Comparison of ENCODE assay signal across 10 cellular contexts in genomic region chr19:49151339-49152217, GRCh38. TPM values are rescaled to one million over a fixed set of nuclear protein-coding genes. Genes with fewer than 3 reads are reported as not detected.
DNase-seq lines count a peak whose midpoint lies in the region; ATAC-seq and TF ChIP-seq lines count a peak whose summit lies in the region.
"Had no signal": no experiment of that assay in that cellular context is flagged by ENCODE, and none has a peak within 500 bp of the region (broad histone marks: within the 10 kb centered on the region; RNA-seq: fewer than 3 reads in every experiment).

No MANE protein-coding gene starts in this region.

- H3K36me3 ChIP-seq in body of pancreas (replicated peaks in 1 of 2; ENCODE audit: insufficient read depth in 1 of 2, low read depth in 2 of 2): no peaks in the 10 kb centered on the region

- no peak overlapping the region for H3K4me3 ChIP-seq in body of pancreas

- no peak overlapping the region for H3K27ac ChIP-seq in CD4-positive, alpha-beta T cell (ENCODE audit: low read depth, low read length)
- H3K27ac ChIP-seq in body of pancreas: peak overlapping the region; percentile 14 to 85 (median 82)
- H3K27ac ChIP-seq: HL-60 had no signal

- no peaks in the 10 kb centered on the region for H3K9me3 ChIP-seq in CD4-positive, alpha-beta T cell (ENCODE audit: control insufficient read depth, low read length)
- no peaks in the 10 kb centered on the region for H3K9me3 ChIP-seq in body of pancreas

- no peak for TF ChIP-seq CTCF in CD4-positive, alpha-beta T cell (IDR thresholded peaks at IDR 0.05)
- no peak for TF ChIP-seq CTCF in body of pancreas (IDR thresholded peaks at IDR 0.05)

- no peaks in the 10 kb centered on the region for H3K9me3 Mint-ChIP-seq in CD4-positive, alpha-beta T cell
- peaks cover 0 to 3% (median 0%) of the 10 kb centered on the region in 6 donors for H3K9me3 Mint-ChIP-seq in immature natural killer cell
- H3K9me3 Mint-ChIP-seq in stimulated activated memory B cell treated with anti-CD40 and anti-IgM and Interleukin-4, amounts not matched to agents 10 μg/mL and 1 μg/mL and 100 μg/mL, for 72 hours: peaks cover 18% of the 10 kb centered on the region

- peaks cover 33% of the 10 kb centered on the region for H3K4me1 ChIP-seq in body of pancreas

- intact Hi-C loops in CD4-positive, alpha-beta T cell (cut with DNase I, micrococcal nuclease): no loop called here
- intact Hi-C loops in body of pancreas (cut with DNase I): no loop called here

- WGBS in body of pancreas, 2 donors: 6 to 10% methylated on average over 25 to 42 of the region's 42 CpGs

- peak in 1 of 10 experiments; percentile 24 for DNase-seq in CD4-positive, alpha-beta T cell
- peak; percentile 100 for DNase-seq in HT-29 (ENCODE audit: low spot score)
- peak; percentile 96 for DNase-seq in OCI-M1 (lab: John Stamatoyannopoulos, UW)
- DNase-seq in body of pancreas: peak; percentile 94 to 97 (median 95)
- peak in 2 of 3 donors; percentile 29 to 35 for DNase-seq in immature natural killer cell

- H3K27ac Mint-ChIP-seq in CD4-positive, alpha-beta T cell: no peak overlapping the region
- peak overlapping the region in 1 of 6 donors; percentile 55 for H3K27ac Mint-ChIP-seq in immature natural killer cell
- H3K27ac Mint-ChIP-seq in stimulated activated memory B cell treated with anti-CD40 and anti-IgM and Interleukin-4, amounts not matched to agents 10 μg/mL and 1 μg/mL and 100 μg/mL, for 72 hours: no peak overlapping the region

- ATAC-seq in CD4-positive, alpha-beta T cell (ENCODE audit: poor library complexity): peak; percentile 31
- ATAC-seq in body of pancreas (peak; percentile 49), HG02870 (IDR thresholded peaks at IDR 0.05; ENCODE audit: unreplicated experiment) (no peak), HG03439 (IDR thresholded peaks at IDR 0.05; ENCODE audit: unreplicated experiment) (no peak)
- no peak for ATAC-seq in stimulated activated memory B cell treated with anti-CD40 and anti-IgM and Interleukin-4, amounts not matched to agents 10 μg/mL and 1 μg/mL and 100 μg/mL, for 72 hours

- peaks cover 94% of the 10 kb centered on the region for H3K27me3 Mint-ChIP-seq in CD4-positive, alpha-beta T cell
- peaks cover 5 to 25% (median 10%) of the 10 kb centered on the region in 3 donors for H3K27me3 Mint-ChIP-seq in immature natural killer cell (ENCODE audit: low read depth in 3 of 3)
- H3K27me3 Mint-ChIP-seq in stimulated activated memory B cell treated with anti-CD40 and anti-IgM and Interleukin-4, amounts not matched to agents 10 μg/mL and 1 μg/mL and 100 μg/mL, for 72 hours: peaks cover 97% of the 10 kb centered on the region

- no peaks in the 10 kb centered on the region for H3K36me3 Mint-ChIP-seq in CD4-positive, alpha-beta T cell (ENCODE audit: low read depth)
- peaks cover 0 to 4% (median 0%) of the 10 kb centered on the region in 3 donors for H3K36me3 Mint-ChIP-seq in immature natural killer cell
- H3K36me3 Mint-ChIP-seq in stimulated activated memory B cell treated with anti-CD40 and anti-IgM and Interleukin-4, amounts not matched to agents 10 μg/mL and 1 μg/mL and 100 μg/mL, for 72 hours: peaks cover 9% of the 10 kb centered on the region

- H3K27me3 ChIP-seq in CD4-positive, alpha-beta T cell (ENCODE audit: control insufficient read depth, insufficient read depth, low read length): peaks cover 60% of the 10 kb centered on the region
- no peaks in the 10 kb centered on the region for H3K27me3 ChIP-seq in body of pancreas

- peak in 1 of 3 donors; percentile 44 for TF ChIP-seq POLR2A in body of pancreas (IDR thresholded peaks at IDR 0.05)

- H3K4me3 Mint-ChIP-seq in CD4-positive, alpha-beta T cell: peak overlapping the region; percentile 84
- H3K4me3 Mint-ChIP-seq in immature natural killer cell: peak overlapping the region; percentile 72 to 85 (median 80)
- H3K4me3 Mint-ChIP-seq in stimulated activated memory B cell treated with anti-CD40 and anti-IgM and Interleukin-4, amounts not matched to agents 10 μg/mL and 1 μg/mL and 100 μg/mL, for 72 hours: peak overlapping the region; percentile 89

- POLR2A ChIA-PET in CD4-positive, alpha-beta T cell (lab: Charles Lee): interaction anchor here (0.5 to 0.7 kb wide), 2 partner anchors 22 to 439 kb away, joined by 4 to 5 read pairs; no protein-coding TSS in a partner anchor

- CTCF ChIA-PET in CD4-positive, alpha-beta T cell (lab: Charles Lee): interaction anchor here (1.1 kb wide), 1 partner anchor 54 kb away, joined by 3 read pairs; no protein-coding TSS in a partner anchor

- H3K4me1 Mint-ChIP-seq in CD4-positive, alpha-beta T cell (ENCODE audit: low read depth): peaks cover 42% of the 10 kb centered on the region
- peaks cover 29 to 31% of the 10 kb centered on the region in 2 donors for H3K4me1 Mint-ChIP-seq in immature natural killer cell
- peaks cover 36% of the 10 kb centered on the region for H3K4me1 Mint-ChIP-seq in stimulated activated memory B cell treated with anti-CD40 and anti-IgM and Interleukin-4, amounts not matched to agents 10 μg/mL and 1 μg/mL and 100 μg/mL, for 72 hours

RNA-seq across cellular contexts. Expression of gene HRC, which starts 3.6 kb away (rescaled TPM):
- total RNA-seq in CD4-positive, alpha-beta T cell: not detected
- total RNA-seq in HT-29 (2014; rRNA removed; shearing (Covaris generic)): 0.08 TPM in 1 of 2 replicates, not detected in the other
- 1 to 10 TPM; 2.1 to 4.3 TPM for total RNA-seq in body of pancreas
- not detected for polyA plus RNA-seq in immature natural killer cell
- total RNA-seq: kidney epithelial cell had no signal

RNA-seq across cellular contexts. Expression of gene TRPM4, which starts 6.0 kb away (rescaled TPM):
- not detected for total RNA-seq in CD4-positive, alpha-beta T cell
- 28.7 and 33.7 TPM in 2 replicates for total RNA-seq in HT-29 (2014; rRNA removed; shearing (Covaris generic))
- 10 to 100 TPM; 15.8 to 28.0 TPM for total RNA-seq in body of pancreas
- under 1 TPM in 1 of 3 donors, not detected in 2; 0.17 TPM for polyA plus RNA-seq in immature natural killer cell

RNA-seq across cellular contexts. Expression of gene PPFIA3, which starts 32.2 kb away (rescaled TPM):
- 1 to 10 TPM; 2.0 to 2.8 TPM for total RNA-seq in CD4-positive, alpha-beta T cell
- 22.9 and 30.1 TPM in 2 replicates for total RNA-seq in HT-29 (2014; rRNA removed; shearing (Covaris generic))
- 10 to 100 TPM in 1 of 2 donors, 1 to 10 TPM in 1; 6.7 to 15.2 TPM for total RNA-seq in body of pancreas
- polyA plus RNA-seq in immature natural killer cell: under 1 TPM in 2 of 3 donors, not detected in 1; 0.07 to 0.58 TPM

RNA-seq across cellular contexts. Expression of gene C19orf73, which starts 32.6 kb away (rescaled TPM):
- 1 to 10 TPM; 1.5 to 2.3 TPM for total RNA-seq in CD4-positive, alpha-beta T cell
- total RNA-seq in HT-29 (2014; rRNA removed; shearing (Covaris generic)): 5.9 and 6.0 TPM in 2 replicates
- total RNA-seq in body of pancreas: 1 to 10 TPM in 1 of 2 donors, not detected in 1; 2.3 TPM
- 1 to 10 TPM; 2.6 to 5.5 (median 3.6) TPM for polyA plus RNA-seq in immature natural killer cell

RNA-seq across cellular contexts. Expression of gene LIN7B, which starts 37.4 kb away (rescaled TPM):
- total RNA-seq in CD4-positive, alpha-beta T cell: 1 to 10 TPM; 6.4 to 6.6 TPM
- total RNA-seq in HT-29 (2014; rRNA removed; shearing (Covaris generic)): 12.0 and 19.9 TPM in 2 replicates
- total RNA-seq in body of pancreas: 10 to 100 TPM in 1 of 2 donors, 1 to 10 TPM in 1; 8.3 to 24.1 TPM
- polyA plus RNA-seq in immature natural killer cell: 1 to 10 TPM; 3.2 to 6.9 (median 5.6) TPM

Comparison
In these comparisons a context has a peak if more than half of its experiments do, and no peak if none do; other contexts are left out.
1. ATAC-seq: peak in CD4-positive, alpha-beta T cell (single experiment) and body of pancreas (single experiment); none in stimulated activated memory B cell treated with anti-CD40 and anti-IgM and Interleukin-4, amounts not matched to agents 10 μg/mL and 1 μg/mL and 100 μg/mL, for 72 hours (single experiment), HG02870 (single experiment) and HG03439 (single experiment).
2. RNA of gene TRPM4, which starts 6.0 kb away (total RNA-seq): 28.7 to 33.7 TPM in HT-29 and 15.8 to 28.0 TPM in body of pancreas; not detected in CD4-positive, alpha-beta T cell; every median in the first group is over 10 times any median in the second.
3. Peak in every context shown above with its lines, with median percentiles within 50 percentile points of each other: H3K4me3 Mint-ChIP-seq.